14 cellular contexts compared by ENCODE assay signal in genomic region chr2:235724964-235725603, GRCh38.
DNase-seq lines count a peak whose midpoint lies in the region; ATAC-seq and TF ChIP-seq lines count a peak whose summit lies in the region.
"Had no signal": no experiment of that assay in that cellular context is flagged by ENCODE, and none has a peak within 500 bp of the region (broad histone marks: within the 10 kb centered on the region; RNA-seq: fewer than 3 reads in every experiment).

No MANE protein-coding gene starts in this region.

- 96% methylated on average over 12 of the region's 13 CpGs for WGBS in mammary epithelial cell (ENCODE audit: low coverage, missing lambda C conversion rate)

- CTCF ChIA-PET in mammary epithelial cell (lab: Charles Lee; ENCODE audit: low non-redundant PET): no interaction called here

- H3K27ac ChIP-seq in breast epithelium (peak overlapping the region; percentile 6 to 33), mammary epithelial cell (ENCODE audit: insufficient read depth, low read depth, low read length) (no peak overlapping the region), neural progenitor cell (no peak overlapping the region), uterus (peak overlapping the region; percentile 75 to 85)

- H3K27me3 Mint-ChIP-seq in neural progenitor cell (ENCODE audit: insufficient read depth, low read depth): no peaks in the 10 kb centered on the region

- peaks cover 31% of the 10 kb centered on the region for H3K36me3 Mint-ChIP-seq in neural progenitor cell

- BruUV-seq in mammary epithelial cell (replicated peaks; lab: Mats Ljungman, UMichigan): no TSS peak

- no peak overlapping the region for H3K4me2 ChIP-seq in mammary epithelial cell (ENCODE audit: insufficient read depth, low read depth, low read length)
- H3K4me2 ChIP-seq in neural progenitor cell: no peak overlapping the region

- TF ChIP-seq POLR2A in breast epithelium (IDR thresholded peaks at IDR 0.05): no peak
- TF ChIP-seq POLR2A in uterus (IDR thresholded peaks at IDR 0.05): no peak

- peak overlapping the region; percentile 60 for H3K27ac Mint-ChIP-seq in neural progenitor cell

- no peak overlapping the region for H3K4me3 Mint-ChIP-seq in neural progenitor cell
- H3K4me3 Mint-ChIP-seq: neural crest cell had no signal

- H3K4me1 Mint-ChIP-seq in neural progenitor cell: peaks cover 19% of the 10 kb centered on the region

- H3K9me3 ChIP-seq in breast epithelium (no peaks in the 10 kb centered on the region), mammary epithelial cell (replicated peaks; ENCODE audit: insufficient read depth, low read length) (no peaks in the 10 kb centered on the region), neural progenitor cell (ENCODE audit: low read depth) (no peaks in the 10 kb centered on the region), uterus (no peaks in the 10 kb centered on the region)
- H3K9me3 ChIP-seq: adrenal gland had no signal

- H2AFZ ChIP-seq in mammary epithelial cell (ENCODE audit: low read depth, low read length) (no peak overlapping the region), neural progenitor cell (replicated peaks) (no peak overlapping the region)

- H3K4me1 ChIP-seq in breast epithelium (no peaks in the 10 kb centered on the region), mammary epithelial cell (ENCODE audit: insufficient read depth, low read length) (no peaks in the 10 kb centered on the region), neural progenitor cell (peaks cover 5% of the 10 kb centered on the region), uterus (peaks cover 0 to 8% of the 10 kb centered on the region in 2 donors)
- H3K4me1 ChIP-seq: adrenal gland had no signal

- H3K79me2 ChIP-seq in mammary epithelial cell (ENCODE audit: insufficient read depth, low read length) (peaks cover 3% of the 10 kb centered on the region), neural progenitor cell (ENCODE audit: low read depth) (no peaks in the 10 kb centered on the region)

- no peaks in the 10 kb centered on the region for H3K36me3 ChIP-seq in breast epithelium
- H3K36me3 ChIP-seq in mammary epithelial cell (ENCODE audit: insufficient read depth, low read length): peaks cover 2% of the 10 kb centered on the region
- no peaks in the 10 kb centered on the region for H3K36me3 ChIP-seq in neural progenitor cell
- H3K36me3 ChIP-seq in uterus: no peaks in the 10 kb centered on the region
- H3K36me3 ChIP-seq: adrenal gland had no signal

- DNase-seq in breast epithelium (ENCODE audit: low spot score in 2 of 2) (no peak), mammary epithelial cell (no peak), globus pallidus (ENCODE audit: low spot score) (peak; percentile 84), neural progenitor cell (ENCODE audit: low spot score) (no peak), uterus (peak; percentile 75 to 86), COLO668 (lab: John Stamatoyannopoulos, UW; ENCODE audit: unreplicated experiment) (no peak), dedifferentiated amniotic fluid mesenchymal stem cell (ENCODE audit: extremely low spot score) (no peak)
- DNase-seq: activated CD8-positive, alpha-beta memory T cell treated with anti-CD3 and anti-CD28 coated beads, Interleukin-2, amount 50 U/mL, for 4 hours; DND-41; KG1; stimulated activated CD4-positive, alpha-beta T cell treated with anti-CD3 and anti-CD28 coated beads, Interleukin-2, amount 100 ng/mL, for 48 hours had no signal

- H4K20me1 ChIP-seq in mammary epithelial cell (ENCODE audit: insufficient read depth, low read length) (no peaks in the 10 kb centered on the region), neural progenitor cell (ENCODE audit: low read depth) (peaks cover 40% of the 10 kb centered on the region)

- TF ChIP-seq CTCF in breast epithelium (IDR thresholded peaks at IDR 0.05) (no peak), mammary epithelial cell (conservative IDR thresholded peaks at IDR 0.05 in 1 of 2, IDR thresholded peaks at IDR 0.05 in 1 of 2; ENCODE audit: extremely low read depth in 1 of 2, insufficient read depth in 1 of 2, low read depth in 1 of 2, low read length in 2 of 2) (no peak), neural progenitor cell (IDR thresholded peaks at IDR 0.05) (no peak), uterus (IDR thresholded peaks at IDR 0.05) (no peak)

- intact Hi-C loops in breast epithelium (cut with DNase I; ENCODE audit: low total_unique reads): no loop called here
- intact Hi-C loops in mammary epithelial cell (cut with micrococcal nuclease): no loop called here
- intact Hi-C loops in uterus (cut with DNase I; ENCODE audit: low total_unique reads): no loop called here

- no peaks in the 10 kb centered on the region for H3K9me3 Mint-ChIP-seq in neural progenitor cell
- H3K9me3 Mint-ChIP-seq: neural crest cell had no signal

- ATAC-seq in GM19455 (IDR thresholded peaks at IDR 0.05; ENCODE audit: unreplicated experiment): no peak

- peak overlapping the region in 2 of 3 donors; percentile 1 to 7 for H3K4me3 ChIP-seq in breast epithelium
- H3K4me3 ChIP-seq in mammary epithelial cell (replicated peaks in 1 of 3; ENCODE audit: insufficient read depth in 1 of 3, low read depth in 2 of 3, low read length in 3 of 3): no peak overlapping the region
- H3K4me3 ChIP-seq in neural progenitor cell: no peak overlapping the region
- H3K4me3 ChIP-seq in uterus: no peak overlapping the region
- H3K4me3 ChIP-seq: adrenal gland had no signal

- dilution Hi-C loops in mammary epithelial cell (cut with HindIII; ENCODE audit: low sequenced_read_pairs): loop anchor here (5.0 kb wide), 1 partner anchor 98 kb away; no protein-coding TSS in a partner anchor

- H3K27me3 ChIP-seq in breast epithelium (no peaks in the 10 kb centered on the region), mammary epithelial cell (ENCODE audit: insufficient read depth, low read length) (no peaks in the 10 kb centered on the region), neural progenitor cell (no peaks in the 10 kb centered on the region), uterus (no peaks in the 10 kb centered on the region)
- H3K27me3 ChIP-seq: adrenal gland had no signal

- H3K9ac ChIP-seq in mammary epithelial cell (ENCODE audit: insufficient read depth, low read length) (no peak overlapping the region), neural progenitor cell (no peak overlapping the region)

- H3F3A ChIP-seq in neural progenitor cell (ENCODE audit: low read depth): no peaks in the 10 kb centered on the region

- in situ Hi-C loops in mammary epithelial cell (cut with MboI; ENCODE audit: low sequenced_read_pairs in 2 of 2): no loop called here

Comparison
In these comparisons a context has a peak if more than half of its experiments do, and no peak if none do; other contexts are left out.
1. H3K27ac ChIP-seq: peak in breast epithelium (2 of 2) and uterus (2 of 2); none in mammary epithelial cell (single experiment) and neural progenitor cell (single experiment).
2. H3K4me3 ChIP-seq: peak in breast epithelium (2 of 3); none in mammary epithelial cell (0 of 3), neural progenitor cell (single experiment) and uterus (0 of 2).
3. DNase-seq: peak in globus pallidus (single experiment) and uterus (2 of 2); none in breast epithelium (0 of 2), mammary epithelial cell (single experiment), neural progenitor cell (single experiment), COLO668 (single experiment) and dedifferentiated amniotic fluid mesenchymal stem cell (single experiment).